ENCODE assay signal across 25 cellular contexts in genomic region chr14:52063107-52063506, GRCh38. TPM values are rescaled to one million over a fixed set of nuclear protein-coding genes. Genes with fewer than 3 reads are reported as not detected.
A peak's percentile ranks its signal among the peaks of the same experiment; 100 is the strongest.
DNase-seq lines count a peak whose midpoint lies in the region; ATAC-seq, FAIRE-seq and TF ChIP-seq lines count a peak whose summit lies in the region.
"Had no signal": no experiment of that assay in that cellular context is flagged by ENCODE, and none has a peak within 500 bp of the region (broad histone marks: within the 10 kb centered on the region; RNA-seq: fewer than 3 reads in every experiment).

No MANE protein-coding gene starts in this region.

- no peak overlapping the region for H3K4me3 ChIP-seq in BLaER1 treated with 17β-estradiol and CSF1 and Interleukin-3, amounts not matched to agents 10 nM and 100 nM
- H3K4me3 ChIP-seq in astrocyte (ENCODE audit: insufficient read depth, low read depth, low read length): no peak overlapping the region
- H3K4me3 ChIP-seq in right atrium auricular region: no peak overlapping the region
- no peak overlapping the region for H3K4me3 ChIP-seq in trophoblast cell (ENCODE audit: low read depth, low read length)
- H3K4me3 ChIP-seq: K562, prostate gland had no signal

- H3K4me2 ChIP-seq in BLaER1 treated with 17β-estradiol and CSF1 and Interleukin-3, amounts not matched to agents 10 nM and 100 nM: peak overlapping the region in 10 of 11 experiments; percentile 12 to 72 (median 48); a peak in 19 of 22 replicates
- peak overlapping the region; percentile 11 for H3K4me2 ChIP-seq in astrocyte (ENCODE audit: low read length)
- no peak overlapping the region for H3K4me2 ChIP-seq in trophoblast cell (ENCODE audit: low read length)

- peak overlapping the region in 2 of 11 experiments; percentile 9 to 51; a peak in 2 of 22 replicates for H3K27ac ChIP-seq in BLaER1 treated with 17β-estradiol and CSF1 and Interleukin-3, amounts not matched to agents 10 nM and 100 nM
- no peak overlapping the region for H3K27ac ChIP-seq in astrocyte (ENCODE audit: low read depth, low read length)
- peak overlapping the region; percentile 71 to 76 for H3K27ac ChIP-seq in right atrium auricular region
- peak overlapping the region; percentile 62 for H3K27ac ChIP-seq in trophoblast cell (ENCODE audit: low read depth, low read length)
- no peak overlapping the region for H3K27ac ChIP-seq in caudate nucleus (ENCODE audit: low read depth, low read length)
- H3K27ac ChIP-seq: epithelial cell of prostate, prostate gland, RWPE1, VCaP had no signal

- H4K91ac ChIP-seq in trophoblast cell (ENCODE audit: low read depth, low read length): no peak overlapping the region

- DNase-seq in astrocyte (ENCODE audit: low read depth) (peak; percentile 25), right atrium auricular region (ENCODE audit: low spot score) (no peak), trophoblast cell (no peak), DMS53 (lab: John Stamatoyannopoulos, UW) (no peak), caudate nucleus (lab: John Stamatoyannopoulos, UW) (no peak)
- DNase-seq in activated T-cell treated with anti-CD3 and anti-CD28 coated beads, Interleukin-2, amount 50 U/mL, for 48 hours: no peak
- DNase-seq in stimulated activated effector memory CD8-positive, alpha-beta T cell treated with anti-CD3 and anti-CD28 coated beads, Interleukin-12 subunit alpha, Interleukin-12 subunit beta, amount 100 ng/mL, for 72 hours (ENCODE audit: low spot score in 2 of 2): no peak
- DNase-seq: activated CD4-positive, alpha-beta memory T cell treated with anti-CD3 and anti-CD28 coated beads, Interleukin-2, amount 10 ng/mL, durations not matched to agents 7 days and 5 days; activated naive CD4-positive, alpha-beta T cell treated with anti-CD3 and anti-CD28 coated beads, Interleukin-2, amount 50 U/mL, for 16 hours; activated T-cell treated with anti-CD3 and anti-CD28 coated beads, Interleukin-2, amount 50 U/mL, for 24 hours; CD8-positive, alpha-beta T cell; dermis blood vessel endothelial cell; HFFc6; immature natural killer cell; NCI-H1930; NK-92 treated with Interleukin-12 subunit alpha and Interleukin-12 subunit beta, amount 100 ng/mL, for 24 hours; stimulated activated CD4-positive, alpha-beta T cell treated with anti-CD3 and anti-CD28 coated beads, Interleukin-12 subunit alpha, Interleukin-12 subunit beta, amount 100 ng/mL, for 4 hours; T-helper 1 cell had no signal

- H3K79me2 ChIP-seq in astrocyte (ENCODE audit: insufficient read depth, low read length): peaks cover 21% of the 10 kb centered on the region
- no peaks in the 10 kb centered on the region for H3K79me2 ChIP-seq in trophoblast cell (ENCODE audit: control insufficient read depth, insufficient read depth, low read length, poor library complexity)

- H4K20me1 ChIP-seq in BLaER1 treated with 17β-estradiol and CSF1 and Interleukin-3, amounts not matched to agents 10 nM and 100 nM: no peaks in the 10 kb centered on the region; a peak in 1 of 22 replicates
- peaks cover 4% of the 10 kb centered on the region for H4K20me1 ChIP-seq in astrocyte (ENCODE audit: insufficient read depth, low read length)

- H2AK5ac ChIP-seq in trophoblast cell (ENCODE audit: low read length): no peak overlapping the region

- H3K36me3 Mint-ChIP-seq in astrocyte (ENCODE audit: low read depth, unreplicated experiment): no peaks in the 10 kb centered on the region
- no peaks in the 10 kb centered on the region for H3K36me3 Mint-ChIP-seq in stimulated activated effector memory CD8-positive, alpha-beta T cell treated with anti-CD3 and anti-CD28 coated beads, Interleukin-12 subunit alpha, Interleukin-12 subunit beta, amount 100 ng/mL, for 72 hours
- H3K36me3 Mint-ChIP-seq: brain; CD8-positive, alpha-beta T cell; immature natural killer cell had no signal

- TF ChIP-seq CTCF in astrocyte (IDR thresholded peaks at IDR 0.05; ENCODE audit: insufficient read depth, low read depth, low read length): no peak
- TF ChIP-seq CTCF in right atrium auricular region (IDR thresholded peaks at IDR 0.05): no peak

- no peak overlapping the region for H2BK5ac ChIP-seq in trophoblast cell (ENCODE audit: low read depth, low read length, poor library complexity)

- peaks cover 0 to 17% (median 0%) of the 10 kb centered on the region in 11 experiments; a peak in 6 of 22 replicates for H3K27me3 ChIP-seq in BLaER1 treated with 17β-estradiol and CSF1 and Interleukin-3, amounts not matched to agents 10 nM and 100 nM
- H3K27me3 ChIP-seq in astrocyte (ENCODE audit: insufficient read depth, low read length) (no peaks in the 10 kb centered on the region), right atrium auricular region (no peaks in the 10 kb centered on the region), trophoblast cell (ENCODE audit: insufficient read depth, low read length) (no peaks in the 10 kb centered on the region)

- peaks cover 2% of the 10 kb centered on the region for H3K79me1 ChIP-seq in trophoblast cell (ENCODE audit: low read length)

- H3K27ac Mint-ChIP-seq in astrocyte (ENCODE audit: unreplicated experiment): no peak overlapping the region
- no peak overlapping the region for H3K27ac Mint-ChIP-seq in stimulated activated effector memory CD8-positive, alpha-beta T cell treated with anti-CD3 and anti-CD28 coated beads, Interleukin-12 subunit alpha, Interleukin-12 subunit beta, amount 100 ng/mL, for 72 hours
- H3K27ac Mint-ChIP-seq: activated CD4-positive, alpha-beta memory T cell treated with anti-CD3 and anti-CD28 coated beads, Interleukin-2, amount 10 ng/mL, durations not matched to agents 7 days and 5 days; activated T-cell treated with anti-CD3 and anti-CD28 coated beads, Interleukin-2, amount 50 U/mL, for 24 hours; CD8-positive, alpha-beta T cell; immature natural killer cell had no signal

- H4K12ac ChIP-seq in trophoblast cell (ENCODE audit: low read depth, low read length): no peak overlapping the region

- no peak overlapping the region for H2BK120ac ChIP-seq in trophoblast cell (ENCODE audit: insufficient read depth, low read length, poor library complexity)

- peaks cover 15% of the 10 kb centered on the region for H3K4me1 Mint-ChIP-seq in astrocyte (ENCODE audit: low read depth, unreplicated experiment)
- H3K4me1 Mint-ChIP-seq in stimulated activated effector memory CD8-positive, alpha-beta T cell treated with anti-CD3 and anti-CD28 coated beads, Interleukin-12 subunit alpha, Interleukin-12 subunit beta, amount 100 ng/mL, for 72 hours: peaks cover 8% of the 10 kb centered on the region

- no peak overlapping the region for H3K4me3 Mint-ChIP-seq in astrocyte (ENCODE audit: unreplicated experiment)
- H3K4me3 Mint-ChIP-seq in stimulated activated effector memory CD8-positive, alpha-beta T cell treated with anti-CD3 and anti-CD28 coated beads, Interleukin-12 subunit alpha, Interleukin-12 subunit beta, amount 100 ng/mL, for 72 hours: no peak overlapping the region
- H3K4me3 Mint-ChIP-seq: activated CD4-positive, alpha-beta memory T cell treated with anti-CD3 and anti-CD28 coated beads, Interleukin-2, amount 10 ng/mL, durations not matched to agents 7 days and 5 days; activated T-cell treated with anti-CD3 and anti-CD28 coated beads, Interleukin-2, amount 50 U/mL, for 24 hours; CD8-positive, alpha-beta T cell; HFFc6; immature natural killer cell had no signal

- H3K27me3 Mint-ChIP-seq in astrocyte (ENCODE audit: low read depth, unreplicated experiment): peaks cover 22% of the 10 kb centered on the region

- H3K4me1 ChIP-seq in BLaER1 treated with 17β-estradiol and CSF1 and Interleukin-3, amounts not matched to agents 10 nM and 100 nM: peaks cover 22 to 73% (median 50%) of the 10 kb centered on the region in 10 experiments
- H3K4me1 ChIP-seq in astrocyte (ENCODE audit: insufficient read depth, low read length) (peaks cover 10% of the 10 kb centered on the region), right atrium auricular region (peaks cover 0 to 77% of the 10 kb centered on the region in 2 donors), trophoblast cell (ENCODE audit: control insufficient read depth in 1 of 2, insufficient read depth in 2 of 2, low read length in 2 of 2) (peaks cover 12 to 16% of the 10 kb centered on the region in 2 experiments)
- H3K4me1 ChIP-seq: prostate gland had no signal

- peaks cover 0 to 73% (median 18%) of the 10 kb centered on the region in 11 experiments; a peak in 13 of 22 replicates for H3K36me3 ChIP-seq in BLaER1 treated with 17β-estradiol and CSF1 and Interleukin-3, amounts not matched to agents 10 nM and 100 nM
- peaks cover 9% of the 10 kb centered on the region for H3K36me3 ChIP-seq in astrocyte (ENCODE audit: insufficient read depth, low read length)
- peaks cover 7% of the 10 kb centered on the region for H3K36me3 ChIP-seq in right atrium auricular region
- H3K36me3 ChIP-seq in trophoblast cell (ENCODE audit: control insufficient read depth in 1 of 2, insufficient read depth in 2 of 2, low read length in 2 of 2): no peaks in the 10 kb centered on the region
- H3K36me3 ChIP-seq: prostate gland had no signal

- H3K9me3 Mint-ChIP-seq in astrocyte (ENCODE audit: unreplicated experiment): no peaks in the 10 kb centered on the region
- no peaks in the 10 kb centered on the region for H3K9me3 Mint-ChIP-seq in stimulated activated effector memory CD8-positive, alpha-beta T cell treated with anti-CD3 and anti-CD28 coated beads, Interleukin-12 subunit alpha, Interleukin-12 subunit beta, amount 100 ng/mL, for 72 hours
- H3K9me3 Mint-ChIP-seq: activated CD4-positive, alpha-beta memory T cell treated with anti-CD3 and anti-CD28 coated beads, Interleukin-2, amount 10 ng/mL, durations not matched to agents 7 days and 5 days; activated T-cell treated with anti-CD3 and anti-CD28 coated beads, Interleukin-2, amount 50 U/mL, for 24 hours; CD8-positive, alpha-beta T cell; HFFc6; immature natural killer cell had no signal

- peak overlapping the region in 2 of 11 experiments; percentile 26 to 45; a peak in 2 of 22 replicates for H3K9ac ChIP-seq in BLaER1 treated with 17β-estradiol and CSF1 and Interleukin-3, amounts not matched to agents 10 nM and 100 nM
- H3K9ac ChIP-seq in astrocyte (ENCODE audit: low read length): no peak overlapping the region
- no peak overlapping the region for H3K9ac ChIP-seq in trophoblast cell (ENCODE audit: low read length)

- no peak overlapping the region for H3K14ac ChIP-seq in trophoblast cell (ENCODE audit: low read length)

- no CpG with 5 or more reads among the region's 2 CpGs for WGBS in trophoblast cell (ENCODE audit: extremely low coverage, insufficient coverage, insufficient read length)

- no peak overlapping the region for H2BK12ac ChIP-seq in trophoblast cell (ENCODE audit: low read length)

- no peak for ATAC-seq in stimulated activated effector memory CD8-positive, alpha-beta T cell treated with anti-CD3 and anti-CD28 coated beads, Interleukin-12 subunit alpha, Interleukin-12 subunit beta, amount 100 ng/mL, for 72 hours
- ATAC-seq: CD8-positive, alpha-beta T cell; K562 had no signal

- no peaks in the 10 kb centered on the region for H3K9me3 ChIP-seq in BLaER1 treated with 17β-estradiol and CSF1 and Interleukin-3, amounts not matched to agents 10 nM and 100 nM (replicated peaks in 1 of 11)
- H3K9me3 ChIP-seq in astrocyte (ENCODE audit: insufficient read depth, low read depth, low read length): no peaks in the 10 kb centered on the region
- H3K9me3 ChIP-seq in right atrium auricular region: no peaks in the 10 kb centered on the region
- no peaks in the 10 kb centered on the region for H3K9me3 ChIP-seq in trophoblast cell (ENCODE audit: insufficient read depth, low read depth, low read length)
- H3K9me3 ChIP-seq: prostate gland had no signal

- no peak overlapping the region for H3K4ac ChIP-seq in trophoblast cell (ENCODE audit: low read depth, low read length)

- H2AFZ ChIP-seq in astrocyte (ENCODE audit: low read depth, low read length): no peak overlapping the region
- H2AFZ ChIP-seq in trophoblast cell (ENCODE audit: insufficient read depth, low read length, poor library complexity): no peak overlapping the region

- no peak for FAIRE-seq in astrocyte (lab: Jason Lieb, UNC)
- FAIRE-seq: K562 had no signal

- H3K23ac ChIP-seq in trophoblast cell (ENCODE audit: low read length): no peak overlapping the region

- no peak overlapping the region for H3K18ac ChIP-seq in trophoblast cell (ENCODE audit: low read length)

- no peak overlapping the region for H4K8ac ChIP-seq in trophoblast cell (ENCODE audit: low read depth, low read length)

RNA-seq across cellular contexts. Expression of gene NID2, which starts 5.8 kb away (rescaled TPM):
- total RNA-seq in astrocyte: 11.4 and 22.3 TPM in 2 replicates
- 10 to 100 TPM; 23.0 to 41.2 TPM for total RNA-seq in right atrium auricular region
- 15.5 and 16.5 TPM in 2 replicates for polyA plus RNA-seq in trophoblast cell (2013)
- total RNA-seq: CD8-positive, alpha-beta T cell had no signal

Comparison
In these comparisons a context has a peak if more than half of its experiments do, and no peak if none do; other contexts are left out.
1. H3K27ac ChIP-seq: peak in right atrium auricular region (2 of 2) and trophoblast cell (single experiment); none in astrocyte (single experiment) and caudate nucleus (single experiment).